Comparison of ENCODE assay signal across 14 cellular contexts in the genomic region with DNA sequence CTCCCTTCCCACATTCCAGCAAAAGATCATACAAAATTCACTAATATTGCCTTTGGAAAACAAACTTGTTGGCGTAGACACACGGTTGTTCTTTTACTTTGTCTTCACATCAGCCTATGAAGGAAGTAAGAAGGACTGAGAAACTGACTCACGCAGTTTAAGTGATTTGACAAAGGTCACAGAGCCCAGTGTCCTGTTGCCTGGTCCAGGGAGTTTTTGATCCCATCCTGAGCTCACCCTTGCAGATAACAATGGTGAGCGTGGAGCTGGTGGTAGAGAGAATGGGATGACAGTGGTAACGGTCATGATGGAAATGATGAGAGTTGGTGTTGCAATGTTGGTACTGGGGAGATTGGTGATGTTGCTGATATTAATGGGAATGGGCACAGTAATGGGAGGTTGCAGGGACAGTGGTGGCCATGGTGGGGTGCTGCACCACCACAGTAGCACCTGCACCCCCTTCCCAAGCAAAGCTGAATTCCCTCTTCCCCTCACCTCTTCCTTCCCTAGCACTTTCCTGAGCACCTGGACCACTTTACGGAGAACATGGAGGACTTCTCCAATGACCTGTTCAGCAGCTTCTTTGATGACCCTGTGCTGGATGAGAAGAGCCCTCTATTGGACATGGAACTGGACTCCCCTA. TPM values are rescaled to one million over a fixed set of nuclear protein-coding genes. Genes with fewer than 3 reads are reported as not detected.
A peak's percentile ranks its signal among the peaks of the same experiment; 100 is the strongest.
DNase-seq lines count a peak whose midpoint lies in the region; ATAC-seq and TF ChIP-seq lines count a peak whose summit lies in the region.
"Had no signal": no experiment of that assay in that cellular context is flagged by ENCODE, and none has a peak within 500 bp of the region (broad histone marks: within the 10 kb centered on the region; RNA-seq: fewer than 3 reads in every experiment).

No MANE protein-coding gene starts in this region.

- H4K20me1 ChIP-seq in GM23338 (replicated peaks; ENCODE audit: insufficient read depth) = no peaks in the 10 kb centered on the region; the same call in 1 of the 2 replicates

- peaks cover 14% of the 10 kb centered on the region for H3K27me3 Mint-ChIP-seq in GM23338 (ENCODE audit: insufficient read depth, low read depth, poor library complexity)
- H3K27me3 Mint-ChIP-seq in nephron progenitor cell (ENCODE audit: low read depth, poor library complexity) = peaks cover 3% of the 10 kb centered on the region

- peaks cover 10% of the 10 kb centered on the region for H3F3A ChIP-seq in GM23338 (replicated peaks; ENCODE audit: low read depth)

- ATAC-seq in GM23338 (no peak), left lobe of liver (no peak), GM18909 (IDR thresholded peaks at IDR 0.05; ENCODE audit: poor library complexity, unreplicated experiment) (no peak)
- ATAC-seq: lower lobe of right lung; stimulated activated naive B cell treated with anti-CD40 and anti-IgM and Interleukin-4, amounts not matched to agents 10 μg/mL and 1 μg/mL and 100 μg/mL, for 72 hours had no signal

- H3K4me1 Mint-ChIP-seq in GM23338 (peaks cover 24% of the 10 kb centered on the region), nephron progenitor cell (peaks cover 18% of the 10 kb centered on the region)

- H3K27ac Mint-ChIP-seq in GM23338 (no peak overlapping the region), nephron progenitor cell (no peak overlapping the region)
- H3K27ac Mint-ChIP-seq: stimulated activated naive B cell treated with anti-CD40 and anti-IgM and Interleukin-4, amounts not matched to agents 10 μg/mL and 1 μg/mL and 100 μg/mL, for 72 hours had no signal

- H3K36me3 ChIP-seq in ACC112 (ENCODE audit: insufficient read depth, low read length) (peaks cover 6% of the 10 kb centered on the region; the same call in 1 of the 2 replicates), GM23338 (ENCODE audit: insufficient read depth) (no peaks in the 10 kb centered on the region), WERI-Rb-1 (no peaks in the 10 kb centered on the region)

- no peaks in the 10 kb centered on the region for H3K27me3 ChIP-seq in ACC112 (ENCODE audit: insufficient read depth, low read length)
- no peaks in the 10 kb centered on the region for H3K27me3 ChIP-seq in GM23338 (ENCODE audit: insufficient read depth)
- H3K27me3 ChIP-seq in WERI-Rb-1 (ENCODE audit: insufficient read depth, low read depth, severe bottlenecking) = no peaks in the 10 kb centered on the region

- H3K79me2 ChIP-seq in ACC112 (ENCODE audit: control insufficient read depth, insufficient read depth, low read length, unreplicated experiment) = peaks cover 45% of the 10 kb centered on the region
- no peaks in the 10 kb centered on the region for H3K79me2 ChIP-seq in GM23338 (replicated peaks; ENCODE audit: insufficient read depth)

- TF ChIP-seq CTCF in GM23338 (conservative IDR thresholded peaks at IDR 0.05; ENCODE audit: low read depth in 2 of 2) (peak; percentile 20 to 53; a peak in 2 of 4 replicates), WERI-Rb-1 (IDR thresholded peaks at IDR 0.05; ENCODE audit: low read depth, low read length) (peak; percentile 48; the same call in 1 of the 2 replicates), nephron progenitor cell (IDR thresholded peaks at IDR 0.05) (no peak)

- H3K36me3 Mint-ChIP-seq in GM23338 (ENCODE audit: low read depth) (peaks cover 9% of the 10 kb centered on the region; the same call in 2 of the 3 replicates), nephron progenitor cell (ENCODE audit: low read depth) (peaks cover 4% of the 10 kb centered on the region)
- H3K36me3 Mint-ChIP-seq: stimulated activated naive B cell treated with anti-CD40 and anti-IgM and Interleukin-4, amounts not matched to agents 10 μg/mL and 1 μg/mL and 100 μg/mL, for 72 hours had no signal

- no peak overlapping the region for H3K4me2 ChIP-seq in GM23338

- H3K9me3 Mint-ChIP-seq in GM23338 (no peaks in the 10 kb centered on the region), nephron progenitor cell (no peaks in the 10 kb centered on the region)
- H3K9me3 Mint-ChIP-seq: stimulated activated naive B cell treated with anti-CD40 and anti-IgM and Interleukin-4, amounts not matched to agents 10 μg/mL and 1 μg/mL and 100 μg/mL, for 72 hours had no signal

- H2AFZ ChIP-seq in ACC112 (ENCODE audit: low read length, unreplicated experiment) (no peak overlapping the region), GM23338 (no peak overlapping the region)

- H3K9me3 ChIP-seq in WERI-Rb-1 (ENCODE audit: severe bottlenecking) = no peaks in the 10 kb centered on the region
- H3K9me3 ChIP-seq: lower lobe of right lung had no signal

- H3K9me2 ChIP-seq in GM23338 (ENCODE audit: insufficient read depth) = no peaks in the 10 kb centered on the region

- no peak for DNase-seq in GM23338 (ENCODE audit: low spot score)
- DNase-seq in WERI-Rb-1 = no peak
- peak; percentile 56 for DNase-seq in iris pigment epithelial cell (ENCODE audit: low read depth)
- no peak for DNase-seq in nephron progenitor cell
- no peak for DNase-seq in left lobe of liver (ENCODE audit: low spot score)
- DNase-seq in activated CD4-positive, alpha-beta T cell treated with anti-CD3 and anti-CD28 coated beads for 1 hour = no peak
- DNase-seq: AML-193; DMS 273 treated with DMSO at 0.1 percent for 48 hours; effector CD4-positive, alpha-beta T cell; lower lobe of right lung; stimulated activated naive B cell treated with anti-CD40 and anti-IgM and Interleukin-4, amounts not matched to agents 10 μg/mL and 1 μg/mL and 100 μg/mL, for 72 hours had no signal

- peak overlapping the region; percentile 93 for H3K27ac ChIP-seq in ACC112 (ENCODE audit: low read depth, low read length)
- no peak overlapping the region for H3K27ac ChIP-seq in GM23338 (ENCODE audit: low read depth)
- H3K27ac ChIP-seq in WERI-Rb-1 = no peak overlapping the region
- H3K27ac ChIP-seq: lower lobe of right lung, SK-N-MC had no signal

- no peak overlapping the region; the same call in 2 of the 3 replicates for H3K4me3 Mint-ChIP-seq in GM23338
- H3K4me3 Mint-ChIP-seq in nephron progenitor cell = no peak overlapping the region
- H3K4me3 Mint-ChIP-seq: stimulated activated naive B cell treated with anti-CD40 and anti-IgM and Interleukin-4, amounts not matched to agents 10 μg/mL and 1 μg/mL and 100 μg/mL, for 72 hours had no signal

- peak overlapping the region; percentile 61 for H3K4me3 ChIP-seq in ACC112 (ENCODE audit: low read depth, low read length)
- no peak overlapping the region for H3K4me3 ChIP-seq in GM23338
- H3K4me3 ChIP-seq in WERI-Rb-1 (ENCODE audit: low read depth, low read length) = no peak overlapping the region
- H3K4me3 ChIP-seq: lower lobe of right lung, SK-N-MC had no signal

- H3K4me1 ChIP-seq in ACC112 (ENCODE audit: control insufficient read depth, insufficient read depth, low read length, unreplicated experiment) (peaks cover 51% of the 10 kb centered on the region), GM23338 (ENCODE audit: insufficient read depth) (peaks cover 13% of the 10 kb centered on the region)

TF ChIP-seq in GM23338, 12 proteins besides CTCF, POLR2A, EP300 and RAD21 (continues in another document):
- no peak for TF ChIP-seq ZNF331 (CRISPR knock-in tag; IDR thresholded peaks at IDR 0.05; ENCODE audit: low read depth)
- no peak for TF ChIP-seq EZH2phosphoT487 (IDR thresholded peaks at IDR 0.05; ENCODE audit: unreplicated experiment)
- no peak for TF ChIP-seq POLR2AphosphoS5 (IDR thresholded peaks at IDR 0.05; ENCODE audit: low read depth)
- TF ChIP-seq, protein P1, sequence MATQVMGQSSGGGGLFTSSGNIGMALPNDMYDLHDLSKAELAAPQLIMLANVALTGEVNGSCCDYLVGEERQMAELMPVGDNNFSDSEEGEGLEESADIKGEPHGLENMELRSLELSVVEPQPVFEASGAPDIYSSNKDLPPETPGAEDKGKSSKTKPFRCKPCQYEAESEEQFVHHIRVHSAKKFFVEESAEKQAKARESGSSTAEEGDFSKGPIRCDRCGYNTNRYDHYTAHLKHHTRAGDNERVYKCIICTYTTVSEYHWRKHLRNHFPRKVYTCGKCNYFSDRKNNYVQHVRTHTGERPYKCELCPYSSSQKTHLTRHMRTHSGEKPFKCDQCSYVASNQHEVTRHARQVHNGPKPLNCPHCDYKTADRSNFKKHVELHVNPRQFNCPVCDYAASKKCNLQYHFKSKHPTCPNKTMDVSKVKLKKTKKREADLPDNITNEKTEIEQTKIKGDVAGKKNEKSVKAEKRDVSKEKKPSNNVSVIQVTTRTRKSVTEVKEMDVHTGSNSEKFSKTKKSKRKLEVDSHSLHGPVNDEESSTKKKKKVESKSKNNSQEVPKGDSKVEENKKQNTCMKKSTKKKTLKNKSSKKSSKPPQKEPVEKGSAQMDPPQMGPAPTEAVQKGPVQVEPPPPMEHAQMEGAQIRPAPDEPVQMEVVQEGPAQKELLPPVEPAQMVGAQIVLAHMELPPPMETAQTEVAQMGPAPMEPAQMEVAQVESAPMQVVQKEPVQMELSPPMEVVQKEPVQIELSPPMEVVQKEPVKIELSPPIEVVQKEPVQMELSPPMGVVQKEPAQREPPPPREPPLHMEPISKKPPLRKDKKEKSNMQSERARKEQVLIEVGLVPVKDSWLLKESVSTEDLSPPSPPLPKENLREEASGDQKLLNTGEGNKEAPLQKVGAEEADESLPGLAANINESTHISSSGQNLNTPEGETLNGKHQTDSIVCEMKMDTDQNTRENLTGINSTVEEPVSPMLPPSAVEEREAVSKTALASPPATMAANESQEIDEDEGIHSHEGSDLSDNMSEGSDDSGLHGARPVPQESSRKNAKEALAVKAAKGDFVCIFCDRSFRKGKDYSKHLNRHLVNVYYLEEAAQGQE (IDR thresholded peaks at IDR 0.05; ENCODE audit: unreplicated experiment) = no peak
- TF ChIP-seq EZH2 (IDR thresholded peaks at IDR 0.05; ENCODE audit: low read depth, unreplicated experiment) = no peak
- TF ChIP-seq JUNB (IDR thresholded peaks at IDR 0.05; ENCODE audit: unreplicated experiment) = no peak
- TF ChIP-seq CREB1 (CRISPR knock-in tag; IDR thresholded peaks at IDR 0.05; ENCODE audit: low read depth) = no peak
- no peak for TF ChIP-seq NANOG (IDR thresholded peaks at IDR 0.05; ENCODE audit: borderline replicate concordance)
- TF ChIP-seq, protein P2, sequence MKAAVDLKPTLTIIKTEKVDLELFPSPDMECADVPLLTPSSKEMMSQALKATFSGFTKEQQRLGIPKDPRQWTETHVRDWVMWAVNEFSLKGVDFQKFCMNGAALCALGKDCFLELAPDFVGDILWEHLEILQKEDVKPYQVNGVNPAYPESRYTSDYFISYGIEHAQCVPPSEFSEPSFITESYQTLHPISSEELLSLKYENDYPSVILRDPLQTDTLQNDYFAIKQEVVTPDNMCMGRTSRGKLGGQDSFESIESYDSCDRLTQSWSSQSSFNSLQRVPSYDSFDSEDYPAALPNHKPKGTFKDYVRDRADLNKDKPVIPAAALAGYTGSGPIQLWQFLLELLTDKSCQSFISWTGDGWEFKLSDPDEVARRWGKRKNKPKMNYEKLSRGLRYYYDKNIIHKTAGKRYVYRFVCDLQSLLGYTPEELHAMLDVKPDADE (IDR thresholded peaks at IDR 0.05) = no peak

RNA-seq across cellular contexts. Expression of a gene that starts 22.1 kb away (rescaled TPM):
- total RNA-seq in GM23338 (2014; rRNA removed; shearing (Covaris generic)) = 4.5 and 8.5 TPM in 2 replicates
- 10.3 and 10.4 TPM in 2 replicates for polyA plus RNA-seq in GM23338 (2016; fragmentation: Nextera tagmentation; extraction: Ambion mirVana)
- 0.30 TPM for total RNA-seq in left lobe of liver

RNA-seq across cellular contexts. Expression of a gene that starts 47.7 kb away (rescaled TPM):
- 148 and 170 TPM in 2 replicates for total RNA-seq in GM23338 (2014; rRNA removed; shearing (Covaris generic))
- 45.1 and 45.7 TPM in 2 replicates for polyA plus RNA-seq in GM23338 (2016; fragmentation: Nextera tagmentation; extraction: Ambion mirVana)
- 13.0 TPM for total RNA-seq in left lobe of liver

Comparison
In these comparisons a context has a peak if more than half of its experiments do, and no peak if none do; other contexts are left out.
1. RNA of a gene that starts 47.7 kb away (total RNA-seq): 148 to 170 TPM in GM23338; 13.0 TPM in left lobe of liver (single experiment); every median in the first group is over 10 times any median in the second.